Comparison of ENCODE assay signal across 1 cellular context in the genomic region with DNA sequence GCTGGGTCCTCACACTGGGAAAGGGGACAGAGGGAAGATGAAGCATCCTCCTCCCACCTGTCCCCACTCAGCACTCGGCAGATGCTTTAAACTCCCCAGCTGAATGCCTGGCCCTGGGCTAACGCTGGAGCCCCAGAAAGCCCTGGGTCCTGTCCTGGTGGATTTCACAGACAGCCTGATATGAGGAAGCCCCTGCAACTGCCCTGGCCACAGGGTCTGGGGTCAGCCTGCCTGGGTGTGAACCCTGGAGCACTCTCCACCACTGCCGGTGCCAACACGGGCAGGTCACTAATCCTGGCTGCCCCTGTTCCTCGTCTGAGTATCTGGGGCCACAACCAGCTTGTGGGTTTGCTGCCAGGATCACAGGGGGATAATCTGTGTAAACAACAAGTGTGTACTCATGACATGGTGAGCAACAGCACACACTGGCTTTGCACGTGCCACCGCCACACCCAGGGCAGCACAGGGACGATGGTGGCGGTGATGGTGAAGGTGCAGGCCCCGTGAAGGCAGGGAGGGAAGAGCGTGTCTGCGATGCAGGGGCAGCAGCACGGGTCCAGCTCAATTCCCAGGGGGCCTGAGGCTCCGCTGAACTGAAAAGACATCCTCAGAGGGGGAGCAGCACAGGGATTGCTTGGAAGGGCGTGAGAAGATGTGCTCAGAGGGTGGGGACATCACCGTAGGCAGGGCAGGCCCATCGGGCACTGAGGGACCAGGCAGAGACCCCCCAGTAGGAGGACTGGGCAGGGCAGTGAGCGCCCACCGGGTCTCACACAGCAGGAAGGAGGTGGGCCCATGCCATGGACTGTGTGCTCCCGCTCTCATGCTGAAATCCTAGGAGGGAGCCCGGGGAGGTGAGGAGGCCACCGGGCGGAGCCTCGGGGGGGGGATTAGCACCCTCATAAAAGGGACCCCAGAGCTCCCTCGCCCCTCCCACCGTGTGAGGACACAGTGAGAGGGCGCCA.
TF ChIP-seq lines count a peak whose summit lies in the region.

No MANE protein-coding gene starts in this region.

TF ChIP-seq in H1, 55 proteins besides CTCF, POLR2A, EP300 and RAD21:
- TF ChIP-seq SUZ12 (IDR thresholded peaks at IDR 0.05; ENCODE audit: low read length) (no peak), HDAC2 (IDR thresholded peaks at IDR 0.05; ENCODE audit: borderline replicate concordance in 1 of 2, low read depth in 2 of 2, low read length in 2 of 2) (no peak), CEBPB (IDR thresholded peaks at IDR 0.05; ENCODE audit: low read depth, low read length) (no peak), SP2 (IDR thresholded peaks at IDR 0.05; ENCODE audit: low read length) (no peak), CHD7 (IDR thresholded peaks at IDR 0.05; ENCODE audit: insufficient replicate concordance, low read length) (no peak), NANOG (IDR thresholded peaks at IDR 0.05; ENCODE audit: insufficient read depth, low read depth, low read length, poor library complexity, severe bottlenecking) (no peak), CHD1 (IDR thresholded peaks at IDR 0.05; ENCODE audit: low read depth, low read length) (no peak), SP4 (IDR thresholded peaks at IDR 0.05; ENCODE audit: low read length) (no peak), RNF2 (IDR thresholded peaks at IDR 0.05; ENCODE audit: borderline replicate concordance, low read depth, low read length, missing control alignments, poor library complexity, severe bottlenecking) (no peak), SRF (IDR thresholded peaks at IDR 0.05; ENCODE audit: low read depth, low read length) (no peak), TCF12 (IDR thresholded peaks at IDR 0.05; ENCODE audit: low read depth, low read length) (no peak), ASH2L (IDR thresholded peaks at IDR 0.05; ENCODE audit: low read length) (no peak), NRF1 (IDR thresholded peaks at IDR 0.05; ENCODE audit: low read depth, low read length) (no peak), CBX5 (IDR thresholded peaks at IDR 0.05; ENCODE audit: low read depth, low read length) (no peak), RXRA (IDR thresholded peaks at IDR 0.05; ENCODE audit: insufficient read depth, low read depth, low read length) (no peak), SIRT6 (IDR thresholded peaks at IDR 0.05; ENCODE audit: low read length) (no peak)
- TF ChIP-seq, protein P1, sequence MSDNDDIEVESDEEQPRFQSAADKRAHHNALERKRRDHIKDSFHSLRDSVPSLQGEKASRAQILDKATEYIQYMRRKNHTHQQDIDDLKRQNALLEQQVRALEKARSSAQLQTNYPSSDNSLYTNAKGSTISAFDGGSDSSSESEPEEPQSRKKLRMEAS (IDR thresholded peaks at IDR 0.05) = no peak
